Comparison of ENCODE assay signal across 22 cellular contexts in genomic region chr2:20317690-20318089, GRCh38. TPM values are rescaled to one million over a fixed set of nuclear protein-coding genes. Genes with fewer than 3 reads are reported as not detected.
DNase-seq lines count a peak whose midpoint lies in the region; ATAC-seq, FAIRE-seq and TF ChIP-seq lines count a peak whose summit lies in the region.
"Had no signal": no experiment of that assay in that cellular context is flagged by ENCODE, and none has a peak within 500 bp of the region (broad histone marks: within the 10 kb centered on the region; RNA-seq: fewer than 3 reads in every experiment).

No MANE protein-coding gene starts in this region.

- CTCF ChIA-PET in naive thymus-derived CD4-positive, alpha-beta T cell (lab: Charles Lee), result no interaction called here

- H3K27ac Mint-ChIP-seq in activated T-cell treated with anti-CD3 and anti-CD28 coated beads, Interleukin-2, amount 50 U/mL, for 24 hours, result peak overlapping the region; percentile 64
- peak overlapping the region in 6 of 9 donors; percentile 8 to 91 (median 35) for H3K27ac Mint-ChIP-seq in naive thymus-derived CD4-positive, alpha-beta T cell
- H3K27ac Mint-ChIP-seq in endodermal cell, result no peak overlapping the region
- H3K27ac Mint-ChIP-seq: HFFc6 had no signal

- no peaks in the 10 kb centered on the region for H3K9me3 ChIP-seq in BLaER1
- no peaks in the 10 kb centered on the region for H3K9me3 ChIP-seq in naive thymus-derived CD4-positive, alpha-beta T cell (ENCODE audit: control insufficient read depth in 2 of 3, low read length in 3 of 3)
- H3K9me3 ChIP-seq in endodermal cell (ENCODE audit: control insufficient read depth, low read length), result no peaks in the 10 kb centered on the region
- H3K9me3 ChIP-seq: MG63 had no signal

- no peak overlapping the region for H3K4me3 Mint-ChIP-seq in activated T-cell treated with anti-CD3 and anti-CD28 coated beads, Interleukin-2, amount 50 U/mL, for 24 hours
- peak overlapping the region in 4 of 10 donors; percentile 3 to 32 (median 25) for H3K4me3 Mint-ChIP-seq in naive thymus-derived CD4-positive, alpha-beta T cell
- H3K4me3 Mint-ChIP-seq in endodermal cell, result no peak overlapping the region
- H3K4me3 Mint-ChIP-seq: CD14-positive monocyte, HFFc6 had no signal

- DNase-seq in activated T-cell treated with anti-CD3 and anti-CD28 coated beads, Interleukin-2, amount 50 U/mL, for 24 hours, result no peak
- DNase-seq in activated T-cell treated with anti-CD3 and anti-CD28 coated beads for 4 hours, result no peak
- no peak for DNase-seq in GM12891 (ENCODE audit: insufficient read length, low spot score)
- DNase-seq in naive thymus-derived CD4-positive, alpha-beta T cell, result no peak
- no peak for DNase-seq in endodermal cell
- DNase-seq in DMS53 (lab: John Stamatoyannopoulos, UW), result no peak
- DNase-seq: Calu3, DMS79, HFFc6, MG63, NCI-H1048, NCI-H1436, NCI-H1930, NCI-H345, NCI-H524 treated with DMSO at 0.1 percent for 48 hours, PC-9, SIG-M5 had no signal

- WGBS in endodermal cell (ENCODE audit: insufficient coverage in 1 of 2, insufficient read length in 1 of 2), 2 experiments, result 88 to 95% methylated on average over 1 to 3 of the region's 3 CpGs

- TF ChIP-seq POLR2A in GM12891 (IDR thresholded peaks at IDR 0.05; ENCODE audit: low read depth, low read length), result no peak

- POLR2A ChIA-PET in naive thymus-derived CD4-positive, alpha-beta T cell (lab: Charles Lee), result interaction anchor here (0.6 to 2.3 kb wide), 2 partner anchors 12 to 31 kb away, joined by 4 to 8 read pairs; no protein-coding TSS in a partner anchor

- intact Hi-C loops in naive thymus-derived CD4-positive, alpha-beta T cell (cut with micrococcal nuclease), result loop anchor here in 1 of 2 donors (1.0 to 5.0 kb wide), 2 partner anchors 9 to 35 kb away; partner anchors contain the start of gene PUM2

- H4K20me1 ChIP-seq in BLaER1, result peaks cover 99% of the 10 kb centered on the region

- peaks cover 56% of the 10 kb centered on the region for H3K4me1 Mint-ChIP-seq in activated T-cell treated with anti-CD3 and anti-CD28 coated beads, Interleukin-2, amount 50 U/mL, for 24 hours (ENCODE audit: low read depth)
- peaks cover 32 to 83% (median 74%) of the 10 kb centered on the region in 7 donors for H3K4me1 Mint-ChIP-seq in naive thymus-derived CD4-positive, alpha-beta T cell
- H3K4me1 Mint-ChIP-seq in endodermal cell, result peaks cover 14% of the 10 kb centered on the region

- H3K4me1 ChIP-seq in BLaER1 (peaks cover 18% of the 10 kb centered on the region), endodermal cell (ENCODE audit: control insufficient read depth, insufficient read depth, low read length) (no peaks in the 10 kb centered on the region)
- H3K4me1 ChIP-seq in naive thymus-derived CD4-positive, alpha-beta T cell (ENCODE audit: control insufficient read depth in 2 of 2, insufficient read depth in 2 of 2, low read length in 2 of 2), result peaks cover 10 to 14% of the 10 kb centered on the region in 2 donors

- peak; percentile 5 for FAIRE-seq in GM12891 (lab: Jason Lieb, UNC)
- FAIRE-seq: H54 had no signal

- no peak overlapping the region for H3K9ac ChIP-seq in BLaER1
- H3K9ac ChIP-seq in endodermal cell (ENCODE audit: extremely low read depth, low read length, poor library complexity, severe bottlenecking), result no peak overlapping the region

- no peaks in the 10 kb centered on the region for H3K27me3 Mint-ChIP-seq in activated T-cell treated with anti-CD3 and anti-CD28 coated beads, Interleukin-2, amount 50 U/mL, for 24 hours
- no peaks in the 10 kb centered on the region for H3K27me3 Mint-ChIP-seq in naive thymus-derived CD4-positive, alpha-beta T cell
- H3K27me3 Mint-ChIP-seq in endodermal cell (ENCODE audit: insufficient read depth), result no peaks in the 10 kb centered on the region

- peaks cover 90% of the 10 kb centered on the region for H3K36me3 ChIP-seq in BLaER1
- peaks cover 4 to 22% (median 17%) of the 10 kb centered on the region in 3 experiments for H3K36me3 ChIP-seq in naive thymus-derived CD4-positive, alpha-beta T cell (ENCODE audit: control insufficient read depth in 2 of 3, insufficient read depth in 3 of 3, low read length in 3 of 3)
- H3K36me3 ChIP-seq in endodermal cell (ENCODE audit: control insufficient read depth, insufficient read depth, low read length), result peaks cover 84% of the 10 kb centered on the region

- no peak for TF ChIP-seq CTCF in endodermal cell (conservative IDR thresholded peaks at IDR 0.05)

- H3K27me3 ChIP-seq in BLaER1 (no peaks in the 10 kb centered on the region), endodermal cell (ENCODE audit: control insufficient read depth, insufficient read depth, low read length, poor library complexity, severe bottlenecking) (no peaks in the 10 kb centered on the region)
- H3K27me3 ChIP-seq in naive thymus-derived CD4-positive, alpha-beta T cell (ENCODE audit: control insufficient read depth in 2 of 2, insufficient read depth in 2 of 2, low read length in 2 of 2), result no peaks in the 10 kb centered on the region
- H3K27me3 ChIP-seq: MG63 had no signal

- peaks cover 85% of the 10 kb centered on the region for H3K36me3 Mint-ChIP-seq in activated T-cell treated with anti-CD3 and anti-CD28 coated beads, Interleukin-2, amount 50 U/mL, for 24 hours (ENCODE audit: low read depth)
- peaks cover 3 to 66% (median 40%) of the 10 kb centered on the region in 5 donors for H3K36me3 Mint-ChIP-seq in naive thymus-derived CD4-positive, alpha-beta T cell
- peaks cover 66% of the 10 kb centered on the region for H3K36me3 Mint-ChIP-seq in endodermal cell (ENCODE audit: low read depth)

- H3K9me3 Mint-ChIP-seq in activated T-cell treated with anti-CD3 and anti-CD28 coated beads, Interleukin-2, amount 50 U/mL, for 24 hours, result no peaks in the 10 kb centered on the region
- H3K9me3 Mint-ChIP-seq in naive thymus-derived CD4-positive, alpha-beta T cell, result no peaks in the 10 kb centered on the region
- no peaks in the 10 kb centered on the region for H3K9me3 Mint-ChIP-seq in endodermal cell
- H3K9me3 Mint-ChIP-seq: CD14-positive monocyte, HFFc6 had no signal

- no peak overlapping the region for H3K27ac ChIP-seq in BLaER1
- H3K27ac ChIP-seq in naive thymus-derived CD4-positive, alpha-beta T cell (ENCODE audit: low read depth, low read length), result no peak overlapping the region
- H3K27ac ChIP-seq in endodermal cell (ENCODE audit: low read depth, low read length), result no peak overlapping the region
- H3K27ac ChIP-seq: PC-9, RWPE1 had no signal

- peak overlapping the region; percentile 33; the same call in 1 of the 2 replicates for H3K4me2 ChIP-seq in BLaER1
- H3K4me2 ChIP-seq: PC-9 had no signal

- H3K4me3 ChIP-seq in BLaER1 (no peak overlapping the region), endodermal cell (ENCODE audit: low read length) (no peak overlapping the region)
- no peak overlapping the region for H3K4me3 ChIP-seq in naive thymus-derived CD4-positive, alpha-beta T cell (ENCODE audit: low read length)
- H3K4me3 ChIP-seq: MG63, PC-9 had no signal

- ATAC-seq in naive thymus-derived CD4-positive, alpha-beta T cell, result no peak
- ATAC-seq: SK-N-SH treated with all-trans-retinoic acid at 6 μM for 48 hours had no signal

TF ChIP-seq in GM12891, 5 proteins besides CTCF, POLR2A, EP300 and RAD21:
- TF ChIP-seq SPI1 (IDR thresholded peaks at IDR 0.05; ENCODE audit: low read depth, low read length), result no peak
TF ChIP-seq in GM12891: peak in this region for 0.

RNA-seq across cellular contexts. Expression of gene PUM2, which starts 33.0 kb away (rescaled TPM):
- 23.3 TPM for polyA plus RNA-seq in GM12891 (2012; ENCODE audit: low read depth, missing spikeins)
- 100 to 1,000 TPM; 105 to 178 (median 137) TPM for total RNA-seq in naive thymus-derived CD4-positive, alpha-beta T cell
- 10 to 100 TPM; 19.2 to 20.1 TPM for polyA plus RNA-seq in naive thymus-derived CD4-positive, alpha-beta T cell
- total RNA-seq in endodermal cell, result 100 to 1,000 TPM; 114 to 126 TPM
- 79.0 TPM for polyA plus RNA-seq in endodermal cell (2013, experiment 1 of 2)
- 74.6 TPM for polyA plus RNA-seq in endodermal cell (2013, experiment 2 of 2)
